Comparison of ENCODE assay signal across 8 cellular contexts in genomic region chr7:45921699-45922519, GRCh38. TPM values are rescaled to one million over a fixed set of nuclear protein-coding genes. Genes with fewer than 3 reads are reported as not detected.
DNase-seq lines count a peak whose midpoint lies in the region; ATAC-seq and TF ChIP-seq lines count a peak whose summit lies in the region.

No MANE protein-coding gene starts in this region.

- H3K27me3 ChIP-seq in HL-60 (ENCODE audit: insufficient read depth, poor library complexity, severe bottlenecking) (peaks cover 49% of the 10 kb centered on the region), neural progenitor cell (peaks cover 56% of the 10 kb centered on the region)

- peak overlapping the region; percentile 99 for H3K4me3 Mint-ChIP-seq in Calu3 (ENCODE audit: low read depth, unreplicated experiment)
- peak overlapping the region; percentile 85 for H3K4me3 Mint-ChIP-seq in neural progenitor cell

- TSS peak; percentile 83 for BruUV-seq in Calu3 (replicated peaks; lab: Mats Ljungman, UMichigan)

- peak overlapping the region; percentile 78 for H3K4me2 ChIP-seq in neural progenitor cell

- no peaks in the 10 kb centered on the region for H3K36me3 ChIP-seq in neural progenitor cell

- DNase-seq in Calu3 (peak; percentile 92), HL-60 (ENCODE audit: low read depth in 1 of 2, low spot score in 1 of 2) (no peak), UCSD-AML1 (lab: John Stamatoyannopoulos, UW; ENCODE audit: unreplicated experiment) (peak; percentile 10), fibroblast of peridontal ligament (ENCODE audit: extremely low read depth) (peak; percentile 79), neural progenitor cell (ENCODE audit: low spot score) (peak; percentile 88), NCI-H146 (lab: John Stamatoyannopoulos, UW) (no peak)
- DNase-seq in stimulated activated CD4-positive, alpha-beta T cell treated with anti-CD3 and anti-CD28 coated beads, Interleukin-2, amount 100 ng/mL, for 48 hours, result no peak

- H3K4me3 ChIP-seq in HL-60 (replicated peaks; ENCODE audit: insufficient read depth, low read length) (no peak overlapping the region), neural progenitor cell (peak overlapping the region; percentile 61)

- TF ChIP-seq CTCF in Calu3 (IDR thresholded peaks at IDR 0.05; ENCODE audit: unreplicated experiment) (peak; percentile 98), HL-60 (IDR thresholded peaks at IDR 0.05; ENCODE audit: insufficient read depth, low read length) (peak; percentile 21), neural progenitor cell (IDR thresholded peaks at IDR 0.05) (peak; percentile 99)

- H3K27ac ChIP-seq in HL-60 (replicated peaks) (no peak overlapping the region), neural progenitor cell (no peak overlapping the region)

- H2AFZ ChIP-seq in neural progenitor cell (replicated peaks), result peak overlapping the region; percentile 87

- H3K27ac Mint-ChIP-seq in Calu3 (ENCODE audit: unreplicated experiment) (peak overlapping the region; percentile 73), neural progenitor cell (no peak overlapping the region)

- no peaks in the 10 kb centered on the region for H3K9me3 ChIP-seq in neural progenitor cell (ENCODE audit: low read depth)

- H3F3A ChIP-seq in neural progenitor cell (ENCODE audit: low read depth), result peaks cover 17% of the 10 kb centered on the region

- peaks cover 19% of the 10 kb centered on the region for H4K20me1 ChIP-seq in neural progenitor cell (ENCODE audit: low read depth)

- no peak for ATAC-seq in HG02973 (IDR thresholded peaks at IDR 0.05; ENCODE audit: unreplicated experiment)

- peaks cover 52% of the 10 kb centered on the region for H3K4me1 Mint-ChIP-seq in Calu3 (ENCODE audit: low read depth, unreplicated experiment)
- peaks cover 26% of the 10 kb centered on the region for H3K4me1 Mint-ChIP-seq in neural progenitor cell

- CTCF ChIA-PET in Calu3 (lab: Charles Lee), result interaction anchor here (0.6 to 5.1 kb wide), 32 partner anchors 9 to 1344 kb away, joined by 3 to 47 read pairs (median 4); no protein-coding TSS in a partner anchor

- no peaks in the 10 kb centered on the region for H3K27me3 Mint-ChIP-seq in Calu3 (ENCODE audit: unreplicated experiment)
- H3K27me3 Mint-ChIP-seq in neural progenitor cell (ENCODE audit: insufficient read depth, low read depth), result peaks cover 47% of the 10 kb centered on the region

- no peak overlapping the region for H3K9ac ChIP-seq in neural progenitor cell

- H3K4me1 ChIP-seq in neural progenitor cell, result peaks cover 20% of the 10 kb centered on the region

- H3K36me3 Mint-ChIP-seq in Calu3 (ENCODE audit: insufficient read depth, unreplicated experiment), result peaks cover 65% of the 10 kb centered on the region
- H3K36me3 Mint-ChIP-seq in neural progenitor cell, result no peaks in the 10 kb centered on the region

- no peaks in the 10 kb centered on the region for H3K79me2 ChIP-seq in neural progenitor cell (ENCODE audit: low read depth)

- intact Hi-C loops in Calu3 (cut with micrococcal nuclease; ENCODE audit: unreplicated experiment), result loop anchor here (1.0 to 5.0 kb wide), 11 partner anchors 57 to 1259 kb away; no protein-coding TSS in a partner anchor

- H3K9me3 Mint-ChIP-seq in Calu3 (ENCODE audit: low read depth, unreplicated experiment) (no peaks in the 10 kb centered on the region), neural progenitor cell (no peaks in the 10 kb centered on the region)

RNA-seq across cellular contexts. Expression of gene IGFBP3, which starts 0.8 kb away (rescaled TPM):
- total RNA-seq in Calu3 (2022) (221 and 315 TPM in 2 replicates), neural progenitor cell (ENCODE audit: low replicate concordance) (22.0 and 29.0 TPM in 2 replicates)

RNA-seq across cellular contexts. Expression of gene IGFBP1, which starts 33.6 kb away (rescaled TPM):
- total RNA-seq in Calu3 (2022) (3.3 and 6.1 TPM in 2 replicates), neural progenitor cell (ENCODE audit: low replicate concordance) (0.69 TPM in 1 of 2 replicates, not detected in the other)

RNA-seq across cellular contexts. Expression of gene CCDC201, which starts 49.0 kb away (rescaled TPM):
- total RNA-seq in Calu3 (2022) (not detected in 2 replicates), neural progenitor cell (ENCODE audit: low replicate concordance) (not detected in 2 replicates)

Comparison
In these comparisons a context has a peak if more than half of its experiments do, and no peak if none do; other contexts are left out.
1. DNase-seq: peak in Calu3 (single experiment), UCSD-AML1 (single experiment), fibroblast of peridontal ligament (single experiment) and neural progenitor cell (single experiment); none in HL-60 (0 of 2), stimulated activated CD4-positive, alpha-beta T cell treated with anti-CD3 and anti-CD28 coated beads, Interleukin-2, amount 100 ng/mL, for 48 hours (0 of 2) and NCI-H146 (single experiment).
2. CTCF ChIP-seq: peak in every context shown above with its lines; median percentile 99 in neural progenitor cell; 98 in Calu3; 21 in HL-60.